ENCODE assay signal across 12 cellular contexts in the genomic region with DNA sequence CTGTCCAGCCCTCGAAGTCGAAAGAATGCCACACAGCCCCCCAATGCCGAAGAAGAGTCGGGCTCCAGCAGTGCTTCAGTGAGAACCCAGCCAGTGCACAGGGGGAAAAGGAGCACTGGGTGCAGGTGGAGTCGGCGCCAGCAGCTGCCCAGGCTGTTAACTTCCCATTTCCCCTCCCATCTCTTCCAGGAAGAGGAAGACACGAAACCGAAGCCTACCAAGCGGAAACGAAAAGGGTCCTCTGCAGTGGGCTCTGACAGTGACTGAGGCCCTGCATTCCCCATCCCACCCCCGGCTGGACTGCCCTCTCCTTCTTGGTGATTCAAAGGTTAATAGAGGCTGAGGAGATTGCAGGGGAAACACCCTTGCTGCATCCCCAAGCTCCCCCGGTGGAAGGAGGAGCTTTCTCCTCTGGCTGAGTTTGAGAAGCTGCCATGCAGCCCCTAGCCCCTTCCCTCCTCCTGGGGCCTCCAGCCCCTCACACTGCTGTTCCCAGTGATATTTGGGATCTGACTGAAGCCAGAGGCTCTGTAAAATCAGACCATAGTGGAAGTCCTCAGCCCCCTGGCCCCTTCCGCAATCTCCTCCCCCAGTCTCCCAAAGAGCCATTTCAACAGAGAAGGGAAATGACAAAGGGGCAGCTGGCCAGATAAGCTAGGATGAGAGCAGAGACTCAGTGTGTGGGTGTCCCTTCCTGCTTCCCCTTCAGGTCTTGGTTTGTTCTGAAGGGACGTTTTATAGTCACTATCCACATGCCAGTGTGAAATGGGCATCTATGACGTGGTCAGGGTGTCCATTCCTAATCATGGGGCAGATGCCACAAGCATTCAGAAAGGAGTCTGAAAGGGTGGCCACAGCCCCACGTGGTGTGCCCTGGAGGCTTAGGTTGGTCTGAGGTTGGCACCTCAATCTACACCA. TPM values are rescaled to one million over a fixed set of nuclear protein-coding genes. Genes with fewer than 3 reads are reported as not detected.
DNase-seq lines count a peak whose midpoint lies in the region; ATAC-seq and TF ChIP-seq lines count a peak whose summit lies in the region.
"Had no signal": no experiment of that assay in that cellular context is flagged by ENCODE, and none has a peak within 500 bp of the region (broad histone marks: within the 10 kb centered on the region; RNA-seq: fewer than 3 reads in every experiment).

No MANE protein-coding gene starts in this region.

- TF ChIP-seq POLR2A in breast epithelium (IDR thresholded peaks at IDR 0.05) (no peak), Peyer's patch (IDR thresholded peaks at IDR 0.05) (no peak)

- no peaks in the 10 kb centered on the region for H3K9me3 ChIP-seq in breast epithelium
- H3K9me3 ChIP-seq in Peyer's patch = no peaks in the 10 kb centered on the region
- H3K9me3 ChIP-seq in effector memory CD4-positive, alpha-beta T cell (ENCODE audit: control insufficient read depth, low read length) = no peaks in the 10 kb centered on the region

- H3K27me3 ChIP-seq in breast epithelium (no peaks in the 10 kb centered on the region), Peyer's patch (no peaks in the 10 kb centered on the region)
- no peaks in the 10 kb centered on the region for H3K27me3 ChIP-seq in effector memory CD4-positive, alpha-beta T cell (replicated peaks; ENCODE audit: control insufficient read depth, insufficient read depth, low read length, poor library complexity, severe bottlenecking)
- H3K27me3 ChIP-seq: foreskin keratinocyte had no signal

- H3K36me3 ChIP-seq in breast epithelium = no peaks in the 10 kb centered on the region
- peaks cover 0 to 44% (median 0%) of the 10 kb centered on the region in 3 donors for H3K36me3 ChIP-seq in Peyer's patch
- peaks cover 35% of the 10 kb centered on the region for H3K36me3 ChIP-seq in effector memory CD4-positive, alpha-beta T cell (ENCODE audit: control insufficient read depth, insufficient read depth, low read length)
- H3K36me3 ChIP-seq: neural progenitor cell had no signal

- H3K4me1 Mint-ChIP-seq in nephron = peaks cover 29% of the 10 kb centered on the region

- TF ChIP-seq CTCF in breast epithelium (IDR thresholded peaks at IDR 0.05) (no peak), nephron (IDR thresholded peaks at IDR 0.05; ENCODE audit: unreplicated experiment in 3 of 3) (no peak), Peyer's patch (IDR thresholded peaks at IDR 0.05) (no peak)

- intact Hi-C loops in breast epithelium (cut with DNase I; ENCODE audit: low total_unique reads) = loop anchor here (10.0 kb wide), 1 partner anchor 98 kb away; a partner anchor contains a TSS

- peak overlapping the region; percentile 47 to 82 (median 72) for H3K27ac Mint-ChIP-seq in nephron
- H3K27ac Mint-ChIP-seq: neural progenitor cell had no signal

- H3K27ac ChIP-seq in breast epithelium (peak overlapping the region; percentile 85 to 94), Peyer's patch (peak overlapping the region in 2 of 4 donors; percentile 39 to 41)
- no peak overlapping the region for H3K27ac ChIP-seq in effector memory CD4-positive, alpha-beta T cell (ENCODE audit: insufficient read depth, low read length, poor library complexity, severe bottlenecking)
- H3K27ac ChIP-seq: foreskin keratinocyte, neural progenitor cell had no signal

- H3K27me3 Mint-ChIP-seq in nephron (ENCODE audit: low read depth) = peaks cover 10% of the 10 kb centered on the region
- H3K27me3 Mint-ChIP-seq: IgD-negative memory B cell had no signal

- no peak for ATAC-seq in HG02571 (IDR thresholded peaks at IDR 0.05; ENCODE audit: unreplicated experiment)
- ATAC-seq: foreskin keratinocyte had no signal

- H3K36me3 Mint-ChIP-seq in nephron (ENCODE audit: low read depth) = peaks cover 38% of the 10 kb centered on the region

- H3K4me1 ChIP-seq in breast epithelium (peaks cover 21 to 31% of the 10 kb centered on the region in 2 donors), Peyer's patch (peaks cover 3 to 32% (median 11%) of the 10 kb centered on the region in 4 donors)
- H3K4me1 ChIP-seq in effector memory CD4-positive, alpha-beta T cell (ENCODE audit: control insufficient read depth, insufficient read depth, low read length, poor library complexity, severe bottlenecking) = peaks cover 11% of the 10 kb centered on the region

- no peak overlapping the region for H3K4me3 ChIP-seq in breast epithelium
- H3K4me3 ChIP-seq in Peyer's patch = no peak overlapping the region
- no peak overlapping the region for H3K4me3 ChIP-seq in effector memory CD4-positive, alpha-beta T cell (ENCODE audit: insufficient read depth, low read depth, low read length, poor library complexity, severe bottlenecking)
- H3K4me3 ChIP-seq: neural progenitor cell had no signal

- DNase-seq in AML-193 (lab: John Stamatoyannopoulos, UW) (peak; percentile 62 to 78), Kasumi-1 (lab: John Stamatoyannopoulos, UW) (peak; percentile 9 to 33), breast epithelium (ENCODE audit: low spot score in 2 of 2) (no peak), NCI-H146 (lab: John Stamatoyannopoulos, UW) (no peak), Peyer's patch (no peak)
- no peak for DNase-seq in effector memory CD4-positive, alpha-beta T cell
- DNase-seq: foreskin keratinocyte; NK-92 treated with Interleukin-12 subunit alpha and Interleukin-12 subunit beta, amount 100 ng/mL, for 24 hours had no signal

- H3K9me3 Mint-ChIP-seq in nephron = no peaks in the 10 kb centered on the region
- H3K9me3 Mint-ChIP-seq: IgD-negative memory B cell, neural progenitor cell had no signal

- H3K4me3 Mint-ChIP-seq in nephron = peak overlapping the region; percentile 29 to 87 (median 64)

RNA-seq across cellular contexts. Expression of a gene that starts 1.9 kb away (rescaled TPM):
- total RNA-seq in breast epithelium = 10 to 100 TPM; 23.0 to 36.2 (median 31.5) TPM
- total RNA-seq in Peyer's patch = 100 to 1,000 TPM in 1 of 4 donors, 10 to 100 TPM in 3; 12.3 to 124 (median 22.0) TPM

RNA-seq across cellular contexts. Expression of a gene that starts 45.4 kb away (rescaled TPM):
- total RNA-seq in breast epithelium (10 to 100 TPM; 46.5 to 53.4 (median 51.7) TPM), Peyer's patch (10 to 100 TPM; 24.3 to 75.1 (median 42.4) TPM)

Comparison
In these comparisons a context has a peak if more than half of its experiments do, and no peak if none do; other contexts are left out.
1. DNase-seq: peak in AML-193 (2 of 2) and Kasumi-1 (2 of 2); none in breast epithelium (0 of 2), NCI-H146 (single experiment), Peyer's patch (0 of 3) and effector memory CD4-positive, alpha-beta T cell (0 of 3).